ENCODE assay signal across 20 cellular contexts in genomic region chr22:25764270-25765015, GRCh38. TPM values are rescaled to one million over a fixed set of nuclear protein-coding genes. Genes with fewer than 3 reads are reported as not detected.
A peak's percentile ranks its signal among the peaks of the same experiment; 100 is the strongest.
DNase-seq lines count a peak whose midpoint lies in the region; ATAC-seq, FAIRE-seq and TF ChIP-seq lines count a peak whose summit lies in the region.
"Had no signal": no experiment of that assay in that cellular context is flagged by ENCODE, and none has a peak within 500 bp of the region (broad histone marks: within the 10 kb centered on the region; RNA-seq: fewer than 3 reads in every experiment).

No MANE protein-coding gene starts in this region.

- no peak for ATAC-seq in activated CD4-positive, alpha-beta T cell treated with anti-CD3 and anti-CD28 coated beads for 36 hours
- ATAC-seq in HCT116: peak; percentile 50; the same call in 1 of the 2 replicates
- ATAC-seq: stimulated activated effector memory CD8-positive, alpha-beta T cell treated with anti-CD3 and anti-CD28 coated beads, Interleukin-12 subunit alpha, Interleukin-12 subunit beta, amount 100 ng/mL, for 72 hours had no signal

- 0 out of 2 replicates have a peak, but pooled peaks have one; percentile 11 for TF ChIP-seq RAD21 in HCT116 (IDR thresholded peaks at IDR 0.05; ENCODE audit: low read depth)

- no peak for FAIRE-seq in bronchial epithelial cell (lab: Jason Lieb, UNC)

- no peaks in the 10 kb centered on the region for H3K79me2 ChIP-seq in HCT116 (ENCODE audit: insufficient read depth, low read length)
- H3K79me2 ChIP-seq in osteoblast (ENCODE audit: insufficient read depth, low read length): no peaks in the 10 kb centered on the region

- no peak overlapping the region for H3K4me2 ChIP-seq in HCT116 (ENCODE audit: low read length)
- no peak overlapping the region for H3K4me2 ChIP-seq in osteoblast (ENCODE audit: insufficient read depth, low read length)

- intact Hi-C loops in activated CD4-positive, alpha-beta T cell treated with anti-CD3 and anti-CD28 coated beads for 36 hours (cut with DNase I, micrococcal nuclease): no loop called here
- intact Hi-C loops in HCT116 (cut with micrococcal nuclease): no loop called here

- TF ChIP-seq POLR2A in HCT116 (IDR thresholded peaks at IDR 0.05; ENCODE audit: borderline replicate concordance, extremely low read depth, insufficient read depth, insufficient read length): no peak
- no peak for TF ChIP-seq POLR2A in Peyer's patch (IDR thresholded peaks at IDR 0.05)

- no peak overlapping the region for H3K27ac ChIP-seq in HCT116 (ENCODE audit: low read depth, low read length)
- no peak overlapping the region for H3K27ac ChIP-seq in osteoblast (ENCODE audit: low read depth, low read length)
- H3K27ac ChIP-seq in Peyer's patch: no peak overlapping the region
- H3K27ac ChIP-seq: prostate gland, RWPE1, thyroid gland had no signal

- H3K9me3 Mint-ChIP-seq in activated CD4-positive, alpha-beta T cell treated with anti-CD3 and anti-CD28 coated beads for 36 hours (ENCODE audit: low read depth): peaks cover 14% of the 10 kb centered on the region

- H3K9ac ChIP-seq in HCT116 (ENCODE audit: low read length): no peak overlapping the region

- H3K27me3 ChIP-seq in HCT116 (ENCODE audit: insufficient read depth, low read length): no peaks in the 10 kb centered on the region
- no peaks in the 10 kb centered on the region for H3K27me3 ChIP-seq in bronchial epithelial cell (ENCODE audit: control insufficient read depth, insufficient read depth, low read length)
- no peaks in the 10 kb centered on the region for H3K27me3 ChIP-seq in osteoblast (ENCODE audit: insufficient read depth, low read length)
- H3K27me3 ChIP-seq in Peyer's patch: no peaks in the 10 kb centered on the region
- H3K27me3 ChIP-seq: MG63, thyroid gland had no signal

- H3K4me3 Mint-ChIP-seq in activated CD4-positive, alpha-beta T cell treated with anti-CD3 and anti-CD28 coated beads for 36 hours: no peak overlapping the region
- H3K4me3 Mint-ChIP-seq: CD4-positive, alpha-beta T cell; stimulated activated effector memory CD8-positive, alpha-beta T cell treated with anti-CD3 and anti-CD28 coated beads, Interleukin-12 subunit alpha, Interleukin-12 subunit beta, amount 100 ng/mL, for 72 hours had no signal

- H3K4me3 ChIP-seq in HCT116 (replicated peaks in 1 of 2; ENCODE audit: low read depth in 1 of 2, low read length in 2 of 2) (no peak overlapping the region), bronchial epithelial cell (ENCODE audit: low read depth, low read length) (no peak overlapping the region), osteoblast (ENCODE audit: insufficient read depth, low read length) (no peak overlapping the region), Peyer's patch (no peak overlapping the region)
- H3K4me3 ChIP-seq: MG63, prostate gland, thyroid gland had no signal

- RAD21 ChIA-PET in HCT116 (lab: Charles Lee; ENCODE audit: low non-redundant PET in 1 of 2, low total read pairs in 2 of 2, uncharacterized antibody in 2 of 2, unreplicated experiment in 2 of 2): no interaction called here

- no peaks in the 10 kb centered on the region for H3K27me3 Mint-ChIP-seq in activated CD4-positive, alpha-beta T cell treated with anti-CD3 and anti-CD28 coated beads for 36 hours
- H3K27me3 Mint-ChIP-seq: CD4-positive, alpha-beta T cell had no signal

- no peaks in the 10 kb centered on the region for H3K36me3 ChIP-seq in HCT116 (ENCODE audit: control insufficient read depth in 1 of 2, insufficient read depth in 2 of 2, low read length in 2 of 2)
- no peaks in the 10 kb centered on the region for H3K36me3 ChIP-seq in bronchial epithelial cell (ENCODE audit: control insufficient read depth, insufficient read depth, low read length)
- no peaks in the 10 kb centered on the region for H3K36me3 ChIP-seq in osteoblast (ENCODE audit: insufficient read depth, low read length)
- H3K36me3 ChIP-seq in Peyer's patch: no peaks in the 10 kb centered on the region
- H3K36me3 ChIP-seq: MG63, prostate gland, thyroid gland had no signal

- CTCF ChIA-PET in activated CD4-positive, alpha-beta T cell treated with anti-CD3 and anti-CD28 coated beads for 36 hours (lab: Charles Lee): interaction anchor here (0.7 to 0.8 kb wide), 2 partner anchors 14 to 131 kb away, joined by 3 read pairs; no protein-coding TSS in a partner anchor
- CTCF ChIA-PET in HCT116 (lab: Charles Lee): no interaction called here

- TF ChIP-seq CTCF in HCT116 (IDR thresholded peaks at IDR 0.05 in 2 of 3, conservative IDR thresholded peaks at IDR 0.05 in 1 of 3; ENCODE audit: borderline replicate concordance in 1 of 3, insufficient read depth in 1 of 3, low read depth in 2 of 3, low read length in 2 of 3) (peak in 2 of 3 experiments; percentile 34 to 48; a peak in 4 of 6 replicates), bronchial epithelial cell (IDR thresholded peaks at IDR 0.05; ENCODE audit: insufficient read depth, low read length, severe bottlenecking) (peak; percentile 5), osteoblast (IDR thresholded peaks at IDR 0.05; ENCODE audit: extremely low read depth, low read depth, low read length) (peak; percentile 25), Peyer's patch (IDR thresholded peaks at IDR 0.05) (no peak)

- BruUV-seq in HCT116 (replicated peaks; lab: Mats Ljungman, UMichigan): no TSS peak

- H4K20me1 ChIP-seq in HCT116 (ENCODE audit: insufficient read depth) (no peaks in the 10 kb centered on the region), osteoblast (ENCODE audit: insufficient read depth, low read length) (no peaks in the 10 kb centered on the region)

- H3K4me1 Mint-ChIP-seq in activated CD4-positive, alpha-beta T cell treated with anti-CD3 and anti-CD28 coated beads for 36 hours: peaks cover 7% of the 10 kb centered on the region

- H3K4me1 ChIP-seq in HCT116 (ENCODE audit: control insufficient read depth in 1 of 2, insufficient read depth in 2 of 2, low read length in 2 of 2) (peaks cover 8 to 14% of the 10 kb centered on the region in 2 experiments; a peak in 3 of 4 replicates), osteoblast (ENCODE audit: insufficient read depth, low read length) (peaks cover 11% of the 10 kb centered on the region), Peyer's patch (no peaks in the 10 kb centered on the region)
- H3K4me1 ChIP-seq: prostate gland, thyroid gland had no signal

- peaks cover 3% of the 10 kb centered on the region for H3K36me3 Mint-ChIP-seq in activated CD4-positive, alpha-beta T cell treated with anti-CD3 and anti-CD28 coated beads for 36 hours (ENCODE audit: low read depth)
- H3K36me3 Mint-ChIP-seq: stimulated activated effector memory CD8-positive, alpha-beta T cell treated with anti-CD3 and anti-CD28 coated beads, Interleukin-12 subunit alpha, Interleukin-12 subunit beta, amount 100 ng/mL, for 72 hours had no signal

- no peaks in the 10 kb centered on the region for H3K9me2 ChIP-seq in HCT116 (ENCODE audit: insufficient read depth)

- DNase-seq in activated CD4-positive, alpha-beta T cell treated with anti-CD3 and anti-CD28 coated beads for 36 hours: peak; percentile 31
- no peak for DNase-seq in activated CD4-positive, alpha-beta T cell treated with anti-CD3 and anti-CD28 coated beads, Interleukin-2, amount 50 U/mL, for 4 hours
- no peak for DNase-seq in HCT116 (ENCODE audit: low read depth, low spot score)
- no peak for DNase-seq in bronchial epithelial cell (ENCODE audit: low read depth)
- DNase-seq in osteoblast (ENCODE audit: insufficient read length, low spot score, missing footprints): peak; percentile 44
- DNase-seq in NCI-H2029 (lab: John Stamatoyannopoulos, UW): no peak
- DNase-seq in Peyer's patch: no peak
- no peak for DNase-seq in ureter (ENCODE audit: low spot score)
- DNase-seq: activated CD8-positive, alpha-beta memory T cell treated with anti-CD3 and anti-CD28 coated beads for 24 hours; CD4-positive, alpha-beta T cell; DMS53; erythroblast; islet precursor cell; mesenchymal stem cell; MG63; NK-92 treated with Interleukin-12 subunit alpha and Interleukin-12 subunit beta, amount 100 ng/mL, for 24 hours; thyroid gland had no signal

- H3K27ac Mint-ChIP-seq in activated CD4-positive, alpha-beta T cell treated with anti-CD3 and anti-CD28 coated beads for 36 hours: no peak overlapping the region
- H3K27ac Mint-ChIP-seq: CD4-positive, alpha-beta T cell; stimulated activated effector memory CD8-positive, alpha-beta T cell treated with anti-CD3 and anti-CD28 coated beads, Interleukin-12 subunit alpha, Interleukin-12 subunit beta, amount 100 ng/mL, for 72 hours had no signal

- POLR2A ChIA-PET in activated CD4-positive, alpha-beta T cell treated with anti-CD3 and anti-CD28 coated beads for 36 hours (lab: Charles Lee): no interaction called here
- POLR2A ChIA-PET in HCT116 (lab: Charles Lee): no interaction called here

- H3K9me3 ChIP-seq in HCT116 (ENCODE audit: control insufficient read depth in 1 of 2, insufficient read depth in 1 of 2, low read depth in 1 of 2, low read length in 2 of 2) (peaks cover 0 to 3% of the 10 kb centered on the region in 2 experiments; a peak in 1 of 4 replicates), osteoblast (ENCODE audit: low read depth, low read length) (peaks cover 8% of the 10 kb centered on the region), Peyer's patch (peaks cover 0 to 9% (median 3%) of the 10 kb centered on the region in 4 donors)
- H3K9me3 ChIP-seq: prostate gland, thyroid gland had no signal

- H2AFZ ChIP-seq in HCT116 (ENCODE audit: low read depth, low read length, poor library complexity, severe bottlenecking) (no peak overlapping the region), osteoblast (ENCODE audit: low read length) (no peak overlapping the region)

TF ChIP-seq in HCT116, 20 proteins besides CTCF, POLR2A, EP300 and RAD21:
- no peak for TF ChIP-seq EZH2phosphoT487 (IDR thresholded peaks at IDR 0.05; ENCODE audit: borderline replicate concordance)
- TF ChIP-seq CBX3 (IDR thresholded peaks at IDR 0.05; ENCODE audit: low read depth): no peak
- no peak for TF ChIP-seq EGR1 (IDR thresholded peaks at IDR 0.05; ENCODE audit: low read depth)
- TF ChIP-seq POLR2AphosphoS5 (IDR thresholded peaks at IDR 0.05; ENCODE audit: low read depth, low read length): no peak
- TF ChIP-seq JUND (IDR thresholded peaks at IDR 0.05): no peak
- TF ChIP-seq ATF3 (IDR thresholded peaks at IDR 0.05): no peak
- TF ChIP-seq SP1 (IDR thresholded peaks at IDR 0.05; ENCODE audit: low read depth): no peak
- TF ChIP-seq EZH2 (IDR thresholded peaks at IDR 0.05): no peak
- no peak for TF ChIP-seq ZNF274 (IDR thresholded peaks at IDR 0.05; ENCODE audit: low read depth, low read length)
- TF ChIP-seq ELF1 (IDR thresholded peaks at IDR 0.05; ENCODE audit: borderline replicate concordance, low read depth): no peak

RNA-seq across cellular contexts. Expression of gene MYO18B, which starts 22.5 kb away (rescaled TPM):
- under 1 TPM; 0.53 to 0.58 TPM for total RNA-seq in activated CD4-positive, alpha-beta T cell treated with anti-CD3 and anti-CD28 coated beads for 36 hours
- total RNA-seq in HCT116 (2021; ENCODE audit: unreplicated experiment) (0.05 TPM), bronchial epithelial cell (not detected in 2 replicates), osteoblast (under 0.01 TPM in 1 of 2 replicates, not detected in the other), Peyer's patch (under 1 TPM in 2 of 4 donors, not detected in 2; 0.28 to 0.83 TPM), ureter (0.34 TPM)
- polyA plus RNA-seq in HCT116 (2012): 0.01 TPM in 2 replicates

Comparison
In these comparisons a context has a peak if more than half of its experiments do, and no peak if none do; other contexts are left out.
1. DNase-seq: peak in activated CD4-positive, alpha-beta T cell treated with anti-CD3 and anti-CD28 coated beads for 36 hours (single experiment) and osteoblast (single experiment); none in activated CD4-positive, alpha-beta T cell treated with anti-CD3 and anti-CD28 coated beads, Interleukin-2, amount 50 U/mL, for 4 hours (0 of 2), HCT116 (single experiment), bronchial epithelial cell (single experiment), NCI-H2029 (single experiment), Peyer's patch (0 of 3) and ureter (single experiment).
2. CTCF ChIP-seq: peak in HCT116 (2 of 3), bronchial epithelial cell (single experiment) and osteoblast (single experiment); none in Peyer's patch (0 of 6).